9 cellular contexts compared by ENCODE assay signal in genomic region chr3:170572665-170573253, GRCh38. TPM values are rescaled to one million over a fixed set of nuclear protein-coding genes. Genes with fewer than 3 reads are reported as not detected.
DNase-seq lines count a peak whose midpoint lies in the region; ATAC-seq, FAIRE-seq and TF ChIP-seq lines count a peak whose summit lies in the region.
"Had no signal": no experiment of that assay in that cellular context is flagged by ENCODE, and none has a peak within 500 bp of the region (broad histone marks: within the 10 kb centered on the region; RNA-seq: fewer than 3 reads in every experiment).

No MANE protein-coding gene starts in this region.

- H3K27me3 Mint-ChIP-seq in neural progenitor cell (ENCODE audit: insufficient read depth, low read depth) = no peaks in the 10 kb centered on the region

- no peak for TF ChIP-seq RAD21 in HCT116 (IDR thresholded peaks at IDR 0.05; ENCODE audit: low read depth)

- no peaks in the 10 kb centered on the region for H3K4me1 Mint-ChIP-seq in neural progenitor cell
- H3K4me1 Mint-ChIP-seq: neural crest cell had no signal

- H3K27ac Mint-ChIP-seq in neural progenitor cell = no peak overlapping the region

- RAD21 ChIA-PET in HCT116 (lab: Charles Lee; ENCODE audit: low non-redundant PET in 1 of 2, low total read pairs in 2 of 2, uncharacterized antibody in 2 of 2, unreplicated experiment in 2 of 2) = no interaction called here

- DNase-seq in HCT116 (ENCODE audit: low read depth, low spot score) (no peak), NB4 (ENCODE audit: low read depth) (peak; percentile 3), foreskin melanocyte (peak; percentile 82), frontal cortex (ENCODE audit: low spot score in 2 of 2) (no peak), NCI-H1436 (lab: John Stamatoyannopoulos, UW) (no peak), neural progenitor cell (ENCODE audit: low spot score) (no peak)

- no peaks in the 10 kb centered on the region for H3F3A ChIP-seq in neural progenitor cell (ENCODE audit: low read depth)

- H3K79me2 ChIP-seq in HCT116 (ENCODE audit: insufficient read depth, low read length) (no peaks in the 10 kb centered on the region), neural progenitor cell (ENCODE audit: low read depth) (no peaks in the 10 kb centered on the region)

- H3K4me3 ChIP-seq in HCT116 (replicated peaks in 1 of 2; ENCODE audit: low read depth in 1 of 2, low read length in 2 of 2) (no peak overlapping the region), NB4 (ENCODE audit: low read depth, low read length) (no peak overlapping the region), neural progenitor cell (no peak overlapping the region)

- H3K4me2 ChIP-seq in HCT116 (ENCODE audit: low read length) = 0 out of 2 replicates have a peak overlapping the region, but pooled peaks have one; percentile 14
- no peak overlapping the region for H3K4me2 ChIP-seq in neural progenitor cell

- no peak overlapping the region for H2AFZ ChIP-seq in HCT116 (ENCODE audit: low read depth, low read length, poor library complexity, severe bottlenecking)
- H2AFZ ChIP-seq in neural progenitor cell (replicated peaks) = no peak overlapping the region

- no peak overlapping the region for H3K9ac ChIP-seq in HCT116 (ENCODE audit: low read length)
- no peak overlapping the region for H3K9ac ChIP-seq in neural progenitor cell

- H3K27ac ChIP-seq in HCT116 (ENCODE audit: low read depth, low read length) (no peak overlapping the region), neural progenitor cell (no peak overlapping the region)

- no peak for TF ChIP-seq POLR2A in HCT116 (IDR thresholded peaks at IDR 0.05; ENCODE audit: borderline replicate concordance, extremely low read depth, insufficient read depth, insufficient read length)
- no peak for TF ChIP-seq POLR2A in NB4 (IDR thresholded peaks at IDR 0.05; ENCODE audit: extremely low read depth, insufficient read length)

- FAIRE-seq in frontal cortex (lab: Jason Lieb, UNC) = no peak
- FAIRE-seq: TTC549 had no signal

- H3K36me3 ChIP-seq in HCT116 (ENCODE audit: control insufficient read depth in 1 of 2, insufficient read depth in 2 of 2, low read length in 2 of 2) (no peaks in the 10 kb centered on the region), neural progenitor cell (no peaks in the 10 kb centered on the region)

- BruUV-seq in HCT116 (replicated peaks; lab: Mats Ljungman, UMichigan) = no TSS peak

- ATAC-seq in GM18858 (IDR thresholded peaks at IDR 0.05; ENCODE audit: unreplicated experiment) = peak; percentile 99
- no peak for ATAC-seq in HCT116

- H3K9me2 ChIP-seq in HCT116 (ENCODE audit: insufficient read depth) = no peaks in the 10 kb centered on the region

- H3K4me1 ChIP-seq in HCT116 (ENCODE audit: control insufficient read depth in 1 of 2, insufficient read depth in 2 of 2, low read length in 2 of 2) (peaks cover 0 to 5% of the 10 kb centered on the region in 2 experiments; a peak in 2 of 4 replicates), neural progenitor cell (no peaks in the 10 kb centered on the region)

- H3K9me3 ChIP-seq in HCT116 (ENCODE audit: control insufficient read depth in 1 of 2, insufficient read depth in 1 of 2, low read depth in 1 of 2, low read length in 2 of 2) (no peaks in the 10 kb centered on the region), neural progenitor cell (ENCODE audit: low read depth) (no peaks in the 10 kb centered on the region)

- no peaks in the 10 kb centered on the region for H3K9me3 Mint-ChIP-seq in neural progenitor cell
- H3K9me3 Mint-ChIP-seq: neural crest cell had no signal

- H4K20me1 ChIP-seq in HCT116 (ENCODE audit: insufficient read depth) (no peaks in the 10 kb centered on the region), neural progenitor cell (ENCODE audit: low read depth) (no peaks in the 10 kb centered on the region)

- CTCF ChIA-PET in HCT116 (lab: Charles Lee) = no interaction called here

- H3K4me3 Mint-ChIP-seq in neural progenitor cell = no peak overlapping the region
- H3K4me3 Mint-ChIP-seq: neural crest cell had no signal

- H3K27me3 ChIP-seq in HCT116 (ENCODE audit: insufficient read depth, low read length) (no peaks in the 10 kb centered on the region; the same call in 1 of the 2 replicates), neural progenitor cell (no peaks in the 10 kb centered on the region)

- TF ChIP-seq CTCF in HCT116 (IDR thresholded peaks at IDR 0.05 in 2 of 3, conservative IDR thresholded peaks at IDR 0.05 in 1 of 3; ENCODE audit: borderline replicate concordance in 1 of 3, insufficient read depth in 1 of 3, low read depth in 2 of 3, low read length in 2 of 3) (no peak), NB4 (IDR thresholded peaks at IDR 0.05; ENCODE audit: low read depth, low read length) (no peak), neural progenitor cell (IDR thresholded peaks at IDR 0.05) (no peak)

- intact Hi-C loops in HCT116 (cut with micrococcal nuclease) = no loop called here

- POLR2A ChIA-PET in HCT116 (lab: Charles Lee) = no interaction called here

- no peaks in the 10 kb centered on the region for H3K36me3 Mint-ChIP-seq in neural progenitor cell

TF ChIP-seq in HCT116, 20 proteins besides CTCF, POLR2A, EP300 and RAD21:
- TF ChIP-seq, protein P1, sequence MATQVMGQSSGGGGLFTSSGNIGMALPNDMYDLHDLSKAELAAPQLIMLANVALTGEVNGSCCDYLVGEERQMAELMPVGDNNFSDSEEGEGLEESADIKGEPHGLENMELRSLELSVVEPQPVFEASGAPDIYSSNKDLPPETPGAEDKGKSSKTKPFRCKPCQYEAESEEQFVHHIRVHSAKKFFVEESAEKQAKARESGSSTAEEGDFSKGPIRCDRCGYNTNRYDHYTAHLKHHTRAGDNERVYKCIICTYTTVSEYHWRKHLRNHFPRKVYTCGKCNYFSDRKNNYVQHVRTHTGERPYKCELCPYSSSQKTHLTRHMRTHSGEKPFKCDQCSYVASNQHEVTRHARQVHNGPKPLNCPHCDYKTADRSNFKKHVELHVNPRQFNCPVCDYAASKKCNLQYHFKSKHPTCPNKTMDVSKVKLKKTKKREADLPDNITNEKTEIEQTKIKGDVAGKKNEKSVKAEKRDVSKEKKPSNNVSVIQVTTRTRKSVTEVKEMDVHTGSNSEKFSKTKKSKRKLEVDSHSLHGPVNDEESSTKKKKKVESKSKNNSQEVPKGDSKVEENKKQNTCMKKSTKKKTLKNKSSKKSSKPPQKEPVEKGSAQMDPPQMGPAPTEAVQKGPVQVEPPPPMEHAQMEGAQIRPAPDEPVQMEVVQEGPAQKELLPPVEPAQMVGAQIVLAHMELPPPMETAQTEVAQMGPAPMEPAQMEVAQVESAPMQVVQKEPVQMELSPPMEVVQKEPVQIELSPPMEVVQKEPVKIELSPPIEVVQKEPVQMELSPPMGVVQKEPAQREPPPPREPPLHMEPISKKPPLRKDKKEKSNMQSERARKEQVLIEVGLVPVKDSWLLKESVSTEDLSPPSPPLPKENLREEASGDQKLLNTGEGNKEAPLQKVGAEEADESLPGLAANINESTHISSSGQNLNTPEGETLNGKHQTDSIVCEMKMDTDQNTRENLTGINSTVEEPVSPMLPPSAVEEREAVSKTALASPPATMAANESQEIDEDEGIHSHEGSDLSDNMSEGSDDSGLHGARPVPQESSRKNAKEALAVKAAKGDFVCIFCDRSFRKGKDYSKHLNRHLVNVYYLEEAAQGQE (IDR thresholded peaks at IDR 0.05; ENCODE audit: low read depth) = no peak
- peak; percentile 42; the same call in 1 of the 2 replicates for TF ChIP-seq FOSL1 (IDR thresholded peaks at IDR 0.05; ENCODE audit: low read depth)

RNA-seq across cellular contexts. Expression of gene SLC7A14, which starts 13.1 kb away (rescaled TPM):
- not detected for total RNA-seq in HCT116 (2021; ENCODE audit: unreplicated experiment)
- not detected in 2 replicates for polyA plus RNA-seq in HCT116 (2012)
- 6.9 TPM for total RNA-seq in frontal cortex
- total RNA-seq in neural progenitor cell (ENCODE audit: low replicate concordance) = under 0.01 TPM in 1 of 2 replicates, not detected in the other

Comparison
In these comparisons a context has a peak if more than half of its experiments do, and no peak if none do; other contexts are left out.
1. DNase-seq: peak in NB4 (single experiment) and foreskin melanocyte (single experiment); none in HCT116 (single experiment), frontal cortex (0 of 2), NCI-H1436 (single experiment) and neural progenitor cell (single experiment).